Comparison of ENCODE assay signal across 22 cellular contexts in genomic region chr4:183370786-183371185, GRCh38. TPM values are rescaled to one million over a fixed set of nuclear protein-coding genes. Genes with fewer than 3 reads are reported as not detected.
"Had no signal": no experiment of that assay in that cellular context is flagged by ENCODE, and none has a peak within 500 bp of the region (broad histone marks: within the 10 kb centered on the region; RNA-seq: fewer than 3 reads in every experiment).

No MANE protein-coding gene starts in this region.

- DNase-seq: activated B cell treated with CpG ODN at 0.5 μM for 24 hours; activated CD4-positive, alpha-beta memory T cell treated with anti-CD3 and anti-CD28 coated beads, Interleukin-2, amount 10 ng/mL, durations not matched to agents 7 days and 5 days; activated CD4-positive, alpha-beta T cell treated with anti-CD3 and anti-CD28 coated beads for 1 hour; activated CD4-positive, alpha-beta T cell treated with anti-CD3 and anti-CD28 coated beads, Interleukin-2, amount 10 ng/mL, durations not matched to agents 7 days and 5 days; activated naive CD4-positive, alpha-beta T cell treated with anti-CD3 and anti-CD28 coated beads, Interleukin-2, amount 50 U/mL, for 16 hours; activated naive CD8-positive, alpha-beta T cell treated with anti-CD3 and anti-CD28 coated beads, Interleukin-2, amount 10 ng/mL, durations not matched to agents 7 days and 5 days; activated T-cell treated with anti-CD3 and anti-CD28 coated beads, Interleukin-2, amount 50 U/mL, for 72 hours; adrenal gland; anterior cingulate cortex; MG63; NCI-H1105; NCI-H1436; NCI-H1694 treated with DMSO at 0.1 percent for 48 hours; NCI-H2029 treated with DMSO at 0.1 percent for 48 hours; NCI-H510A treated with DMSO at 0.1 percent for 48 hours; PC-9; SIG-M5; T-helper 17 cell; T-helper 9 cell had no signal

- H3K27ac Mint-ChIP-seq: activated B cell treated with CpG ODN at 0.5 μM for 24 hours; activated CD4-positive, alpha-beta memory T cell treated with anti-CD3 and anti-CD28 coated beads, Interleukin-2, amount 10 ng/mL, durations not matched to agents 7 days and 5 days; activated CD4-positive, alpha-beta T cell treated with anti-CD3 and anti-CD28 coated beads, Interleukin-2, amount 10 ng/mL, durations not matched to agents 7 days and 5 days; activated naive CD8-positive, alpha-beta T cell treated with anti-CD3 and anti-CD28 coated beads, Interleukin-2, amount 10 ng/mL, durations not matched to agents 7 days and 5 days; activated T-cell treated with anti-CD3 and anti-CD28 coated beads, Interleukin-2, amount 50 U/mL, for 72 hours; activated T-helper 2 cell treated with anti-CD3 and anti-CD28 coated beads, Interferon-gamma antibody, Interleukin-2, Interleukin-4, amounts not matched to agents 10 μg/mL and 5 μg/mL and 100 μg/mL, durations not matched to agents 14 hours and 24 hours and 36 hours; T-helper 17 cell had no signal

- H3K9me3 ChIP-seq: MG63 had no signal

- ATAC-seq: activated T-cell treated with anti-CD3 and anti-CD28 coated beads, Interleukin-2, amount 50 U/mL, for 72 hours; T-helper 17 cell had no signal

- H3K27me3 ChIP-seq: MG63 had no signal

- H3K9me3 Mint-ChIP-seq: activated CD4-positive, alpha-beta memory T cell treated with anti-CD3 and anti-CD28 coated beads, Interleukin-2, amount 10 ng/mL, durations not matched to agents 7 days and 5 days; activated CD4-positive, alpha-beta T cell treated with anti-CD3 and anti-CD28 coated beads, Interleukin-2, amount 10 ng/mL, durations not matched to agents 7 days and 5 days had no signal

- H3K4me3 Mint-ChIP-seq: activated B cell treated with CpG ODN at 0.5 μM for 24 hours; activated CD4-positive, alpha-beta memory T cell treated with anti-CD3 and anti-CD28 coated beads, Interleukin-2, amount 10 ng/mL, durations not matched to agents 7 days and 5 days; activated CD4-positive, alpha-beta T cell treated with anti-CD3 and anti-CD28 coated beads, Interleukin-2, amount 10 ng/mL, durations not matched to agents 7 days and 5 days; activated naive CD8-positive, alpha-beta T cell treated with anti-CD3 and anti-CD28 coated beads, Interleukin-2, amount 10 ng/mL, durations not matched to agents 7 days and 5 days; activated T-cell treated with anti-CD3 and anti-CD28 coated beads, Interleukin-2, amount 50 U/mL, for 72 hours; T-helper 17 cell had no signal

- H3K4me3 ChIP-seq: adrenal gland, MG63, PC-9 had no signal

- H3K4me1 Mint-ChIP-seq: activated B cell treated with CpG ODN at 0.5 μM for 24 hours; activated CD4-positive, alpha-beta memory T cell treated with anti-CD3 and anti-CD28 coated beads, Interleukin-2, amount 10 ng/mL, durations not matched to agents 7 days and 5 days; activated CD4-positive, alpha-beta T cell treated with anti-CD3 and anti-CD28 coated beads, Interleukin-2, amount 10 ng/mL, durations not matched to agents 7 days and 5 days; activated naive CD8-positive, alpha-beta T cell treated with anti-CD3 and anti-CD28 coated beads, Interleukin-2, amount 10 ng/mL, durations not matched to agents 7 days and 5 days; T-helper 17 cell had no signal

- H3K36me3 ChIP-seq: adrenal gland, MG63 had no signal

- H3K4me1 ChIP-seq: adrenal gland had no signal

- H3K27ac ChIP-seq: adrenal gland, PC-9 had no signal

- H3K27me3 Mint-ChIP-seq: activated CD4-positive, alpha-beta memory T cell treated with anti-CD3 and anti-CD28 coated beads, Interleukin-2, amount 10 ng/mL, durations not matched to agents 7 days and 5 days; T-helper 17 cell had no signal

RNA-seq across cellular contexts. Expression of gene CLDN24, which starts 48.6 kb away (rescaled TPM):
- total RNA-seq: activated B cell treated with CpG ODN at 0.5 μM for 24 hours; activated CD4-positive, alpha-beta memory T cell treated with anti-CD3 and anti-CD28 coated beads, Interleukin-2, amount 10 ng/mL, durations not matched to agents 7 days and 5 days; activated CD4-positive, alpha-beta T cell treated with anti-CD3 and anti-CD28 coated beads, Interleukin-2, amount 10 ng/mL, durations not matched to agents 7 days and 5 days; activated CD8-positive, alpha-beta memory T cell treated with anti-CD3 and anti-CD28 coated beads for 36 hours; activated naive CD8-positive, alpha-beta T cell treated with anti-CD3 and anti-CD28 coated beads, Interleukin-2, amount 10 ng/mL, durations not matched to agents 7 days and 5 days; activated T-cell treated with anti-CD3 and anti-CD28 coated beads, Interleukin-2, amount 50 U/mL, for 72 hours; activated T-helper 2 cell treated with anti-CD3 and anti-CD28 coated beads, Interferon-gamma antibody, Interleukin-2, Interleukin-4, amounts not matched to agents 10 μg/mL and 5 μg/mL and 100 μg/mL, durations not matched to agents 14 hours and 24 hours and 36 hours; adrenal gland; PC-9; RPMI7951; T-helper 17 cell had no signal
- polyA plus RNA-seq: adrenal gland had no signal

RNA-seq across cellular contexts. Expression of gene CLDN22, which starts 50.7 kb away (rescaled TPM):
- total RNA-seq: activated B cell treated with CpG ODN at 0.5 μM for 24 hours; activated CD4-positive, alpha-beta memory T cell treated with anti-CD3 and anti-CD28 coated beads, Interleukin-2, amount 10 ng/mL, durations not matched to agents 7 days and 5 days; activated CD4-positive, alpha-beta T cell treated with anti-CD3 and anti-CD28 coated beads, Interleukin-2, amount 10 ng/mL, durations not matched to agents 7 days and 5 days; activated CD8-positive, alpha-beta memory T cell treated with anti-CD3 and anti-CD28 coated beads for 36 hours; activated naive CD8-positive, alpha-beta T cell treated with anti-CD3 and anti-CD28 coated beads, Interleukin-2, amount 10 ng/mL, durations not matched to agents 7 days and 5 days; activated T-cell treated with anti-CD3 and anti-CD28 coated beads, Interleukin-2, amount 50 U/mL, for 72 hours; activated T-helper 2 cell treated with anti-CD3 and anti-CD28 coated beads, Interferon-gamma antibody, Interleukin-2, Interleukin-4, amounts not matched to agents 10 μg/mL and 5 μg/mL and 100 μg/mL, durations not matched to agents 14 hours and 24 hours and 36 hours; adrenal gland; PC-9; RPMI7951; T-helper 17 cell had no signal
- polyA plus RNA-seq: adrenal gland had no signal
